ENCODE assay signal across 1 cellular context in genomic region chr11:73982990-73983763, GRCh38.
TF ChIP-seq lines count a peak whose summit lies in the region.

No MANE protein-coding gene starts in this region.

TF ChIP-seq in SK-N-SH, 30 proteins besides CTCF, POLR2A, EP300 and RAD21 (continued from another document):
- 0 out of 2 replicates have a peak, but pooled peaks have one; percentile 14 for TF ChIP-seq PBX3 (IDR thresholded peaks at IDR 0.05)
- TF ChIP-seq EZH2phosphoT487 (IDR thresholded peaks at IDR 0.05; ENCODE audit: borderline replicate concordance, low read depth), result no peak
- no peak for TF ChIP-seq TEAD4 (IDR thresholded peaks at IDR 0.05; ENCODE audit: borderline replicate concordance, insufficient read depth)
- peak; percentile 35; the same call in 1 of the 2 replicates for TF ChIP-seq TAF1 (IDR thresholded peaks at IDR 0.05; ENCODE audit: borderline replicate concordance, low read depth, low read length)
- TF ChIP-seq ZBTB33 (IDR thresholded peaks at IDR 0.05; ENCODE audit: borderline replicate concordance, low read depth), result no peak
- peak; percentile 74 for TF ChIP-seq MXI1 (IDR thresholded peaks at IDR 0.05; ENCODE audit: low read depth, low read length)
- TF ChIP-seq POLR2AphosphoS5 (IDR thresholded peaks at IDR 0.05; ENCODE audit: low read depth, low read length), result peak; percentile 42; the same call in 1 of the 2 replicates
- TF ChIP-seq RFX5 (IDR thresholded peaks at IDR 0.05; ENCODE audit: low read length), result peak; percentile 93
- TF ChIP-seq FOXM1 (IDR thresholded peaks at IDR 0.05; ENCODE audit: low read depth), result peak; percentile 82
- TF ChIP-seq TCF12 (IDR thresholded peaks at IDR 0.05), result peak; percentile 29; the same call in 1 of the 2 replicates
